9 cellular contexts compared by ENCODE assay signal in the genomic region with DNA sequence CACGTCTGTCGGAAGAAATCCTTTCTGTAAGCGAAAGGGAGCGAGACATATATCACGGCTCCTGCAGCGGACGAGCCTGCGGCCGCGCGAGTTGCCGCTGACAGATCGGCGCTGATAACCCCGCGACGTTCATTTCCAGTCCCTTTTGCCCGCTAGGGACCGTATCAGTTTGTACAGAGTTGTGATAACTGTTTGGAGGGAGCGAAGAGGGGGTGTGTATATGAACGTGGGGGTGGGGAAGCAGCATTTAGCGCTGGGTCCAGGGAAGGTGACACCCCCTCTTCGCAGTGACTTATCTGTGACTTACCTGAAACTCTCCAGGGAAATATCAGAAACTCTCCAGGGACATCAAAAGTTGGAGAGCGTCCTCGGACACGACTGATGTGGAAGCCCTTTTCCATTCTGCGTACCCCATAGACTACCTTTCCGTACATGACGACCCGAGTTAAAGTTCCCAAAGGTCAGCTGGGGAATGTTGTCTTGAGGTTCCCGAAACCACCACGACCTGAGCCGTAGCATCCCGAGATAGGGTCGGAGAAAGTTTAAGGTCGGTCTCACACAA. TPM values are rescaled to one million over a fixed set of nuclear protein-coding genes. Genes with fewer than 3 reads are reported as not detected.
DNase-seq lines count a peak whose midpoint lies in the region; ATAC-seq, FAIRE-seq and TF ChIP-seq lines count a peak whose summit lies in the region.
"Had no signal": no experiment of that assay in that cellular context is flagged by ENCODE, and none has a peak within 500 bp of the region (broad histone marks: within the 10 kb centered on the region; RNA-seq: fewer than 3 reads in every experiment).

No MANE protein-coding gene starts in this region.

- H3K27me3 ChIP-seq in ascending aorta (no peaks in the 10 kb centered on the region), uterus (no peaks in the 10 kb centered on the region)

- H3K4me1 ChIP-seq in ascending aorta, result peaks cover 0 to 7% of the 10 kb centered on the region in 2 donors
- no peaks in the 10 kb centered on the region for H3K4me1 ChIP-seq in uterus

- H3K36me3 ChIP-seq in ascending aorta (peaks cover 5 to 15% of the 10 kb centered on the region in 2 donors), uterus (no peaks in the 10 kb centered on the region)

- H3K9me3 ChIP-seq in ascending aorta, result no peaks in the 10 kb centered on the region
- no peaks in the 10 kb centered on the region for H3K9me3 ChIP-seq in uterus

- TF ChIP-seq CTCF in AG10803 (conservative IDR thresholded peaks at IDR 0.05; ENCODE audit: low read length), result 0 out of 2 replicates have a peak, but pooled peaks have one; percentile 2
- TF ChIP-seq CTCF in LNCaP clone FGC (IDR thresholded peaks at IDR 0.05; ENCODE audit: control insufficient read depth, extremely low read depth, insufficient read depth), result no peak
- no peak for TF ChIP-seq CTCF in ascending aorta (IDR thresholded peaks at IDR 0.05)
- peak in 1 of 4 experiments; percentile 28 for TF ChIP-seq CTCF in uterus (IDR thresholded peaks at IDR 0.05)

- peak overlapping the region; percentile 98 to 99 for H3K27ac ChIP-seq in ascending aorta
- peak overlapping the region; percentile 99 to 100 for H3K27ac ChIP-seq in uterus

- no peak for DNase-seq in AG10803 (ENCODE audit: low read depth)
- DNase-seq in LNCaP clone FGC (ENCODE audit: low read depth), result no peak
- DNase-seq in ascending aorta (ENCODE audit: low spot score in 2 of 2), result peak in 1 of 2 donors; percentile 70
- DNase-seq in left lobe of liver (ENCODE audit: low spot score), result peak; percentile 70
- peak; percentile 40 for DNase-seq in uterus
- DNase-seq in NCI-H1436 treated with DMSO at 0.1 percent for 48 hours (lab: John Stamatoyannopoulos, UW), result no peak
- DNase-seq in H54 (ENCODE audit: insufficient read length, low spot score), result no peak
- no peak for DNase-seq in activated CD4-positive, alpha-beta T cell treated with anti-CD3 and anti-CD28 coated beads, Interleukin-2, amount 50 U/mL, for 1 hour

- H3K4me3 ChIP-seq in AG10803 (ENCODE audit: low read length), result peak overlapping the region; percentile 84; the same call in 1 of the 2 replicates
- H3K4me3 ChIP-seq in LNCaP clone FGC (ENCODE audit: low read depth, low read length), result peak overlapping the region; percentile 89
- H3K4me3 ChIP-seq in ascending aorta, result peak overlapping the region; percentile 89 to 90
- peak overlapping the region; percentile 89 to 96 for H3K4me3 ChIP-seq in uterus

- FAIRE-seq in H54 (lab: Jason Lieb, UNC), result no peak
- FAIRE-seq: colon had no signal

- TF ChIP-seq POLR2A in uterus (IDR thresholded peaks at IDR 0.05) (no peak), H54 (IDR thresholded peaks at IDR 0.05; ENCODE audit: low read depth, low read length) (no peak)

- intact Hi-C loops in ascending aorta (cut with DNase I) (loop anchor here (1.0 to 10.0 kb wide), 11 partner anchors 179 to 1064 kb away; a partner anchor contains a TSS), uterus (cut with DNase I; ENCODE audit: low total_unique reads) (loop anchor here (10.0 kb wide), 1 partner anchor 396 kb away; no protein-coding TSS in a partner anchor)

- ATAC-seq in left lobe of liver, result peak; percentile 30

RNA-seq across cellular contexts. Expression of a gene that starts 0.9 kb away (rescaled TPM):
- total RNA-seq in ascending aorta (89.3 TPM), left lobe of liver (11.7 TPM), uterus (10 to 100 TPM; 28.2 to 59.6 (median 39.5) TPM)

Comparison
In these comparisons a context has a peak if more than half of its experiments do, and no peak if none do; other contexts are left out.
1. DNase-seq: peak in left lobe of liver (single experiment) and uterus (2 of 2); none in AG10803 (single experiment), LNCaP clone FGC (single experiment), NCI-H1436 treated with DMSO at 0.1 percent for 48 hours (single experiment), H54 (single experiment) and activated CD4-positive, alpha-beta T cell treated with anti-CD3 and anti-CD28 coated beads, Interleukin-2, amount 50 U/mL, for 1 hour (single experiment).
2. Peak in every context shown above with its lines, with median percentiles within 50 percentile points of each other: H3K4me3 ChIP-seq.